ENCODE assay signal across 16 cellular contexts in genomic region chr16:31000671-31001382, GRCh38. TPM values are rescaled to one million over a fixed set of nuclear protein-coding genes. Genes with fewer than 3 reads are reported as not detected.
DNase-seq lines count a peak whose midpoint lies in the region; ATAC-seq, FAIRE-seq and TF ChIP-seq lines count a peak whose summit lies in the region.
"Had no signal": no experiment of that assay in that cellular context is flagged by ENCODE, and none has a peak within 500 bp of the region (broad histone marks: within the 10 kb centered on the region; RNA-seq: fewer than 3 reads in every experiment).

No MANE protein-coding gene starts in this region.

- no peak overlapping the region for H3K18ac ChIP-seq in mesendoderm (ENCODE audit: low read length)

- no peak overlapping the region for H4K8ac ChIP-seq in mesendoderm (ENCODE audit: low read depth, low read length)

- ATAC-seq in HepG2 (no peak), right lobe of liver (no peak), esophagus mucosa (peak; percentile 17)

- H3K4me2 ChIP-seq in HepG2 (ENCODE audit: low read depth, low read length): peak overlapping the region; percentile 4; the same call in 1 of the 2 replicates
- H3K4me2 ChIP-seq in mesendoderm (ENCODE audit: low read length): no peak overlapping the region
- H3K4me2 ChIP-seq: BLaER1 treated with 17β-estradiol and CSF1 and Interleukin-3, amounts not matched to agents 10 nM and 100 nM had no signal

- H4K20me1 ChIP-seq in HepG2 (ENCODE audit: insufficient read depth, low read length): no peaks in the 10 kb centered on the region

- no peak overlapping the region for H3K4ac ChIP-seq in mesendoderm (ENCODE audit: low read depth, low read length)

- H3K79me2 ChIP-seq in HepG2 (ENCODE audit: insufficient read depth, low read length): no peaks in the 10 kb centered on the region
- no peaks in the 10 kb centered on the region for H3K79me2 ChIP-seq in mesendoderm (ENCODE audit: control insufficient read depth, insufficient read depth, low read length)

- no peak for TF ChIP-seq CTCF in HepG2 (CRISPR knock-in tag; IDR thresholded peaks at IDR 0.05)
- no peak for TF ChIP-seq CTCF in right lobe of liver (IDR thresholded peaks at IDR 0.05)

- no TSS peak for BruUV-seq in HepG2 (replicated peaks; lab: Mats Ljungman, UMichigan)

- CTCF ChIA-PET in HepG2 (lab: Yijun Ruan, JAX; ENCODE audit: low intra/inter-chr PET ratio, low total read pairs): no interaction called here

- no peaks in the 10 kb centered on the region for H3K79me1 ChIP-seq in mesendoderm (ENCODE audit: low read length)

- no peak overlapping the region for H3K27ac ChIP-seq in HepG2 (ENCODE audit: extremely low read length, insufficient read depth, low read length)
- peak overlapping the region in 1 of 3 donors; percentile 99 for H3K27ac ChIP-seq in right lobe of liver
- H3K27ac ChIP-seq in skin epidermis: peak overlapping the region in 17 of 21 experiments; percentile 26 to 89 (median 74)
- no peak overlapping the region for H3K27ac ChIP-seq in mesendoderm (ENCODE audit: low read depth, low read length)
- H3K27ac ChIP-seq: BLaER1 treated with 17β-estradiol and CSF1 and Interleukin-3, amounts not matched to agents 10 nM and 100 nM had no signal

- peaks cover 87% of the 10 kb centered on the region for H3K4me1 ChIP-seq in HepG2 (ENCODE audit: insufficient read depth, low read length)
- peaks cover 0 to 47% (median 16%) of the 10 kb centered on the region in 4 donors for H3K4me1 ChIP-seq in right lobe of liver
- H3K4me1 ChIP-seq in mesendoderm (ENCODE audit: control insufficient read depth, low read depth, low read length): peaks cover 1% of the 10 kb centered on the region

- H3K27me3 ChIP-seq in HepG2 (ENCODE audit: control insufficient read depth in 1 of 2, insufficient read depth in 2 of 2, low read length in 2 of 2) (no peaks in the 10 kb centered on the region; a peak in 2 of 5 replicates), right lobe of liver (no peaks in the 10 kb centered on the region), mesendoderm (ENCODE audit: insufficient read depth, low read length, poor library complexity) (no peaks in the 10 kb centered on the region)
- H3K27me3 ChIP-seq: BLaER1 treated with 17β-estradiol and CSF1 and Interleukin-3, amounts not matched to agents 10 nM and 100 nM had no signal

- WGBS in HepG2 (ENCODE audit: low lambda C conversion rate): 77% methylated on average over 19 of the region's 19 CpGs
- 74% methylated on average over 12 of the region's 19 CpGs for WGBS in right lobe of liver (ENCODE audit: insufficient coverage, low coverage, low lambda C conversion rate, missing lambda C conversion rate)
- WGBS in mesendoderm (ENCODE audit: extremely low coverage, insufficient coverage, low lambda C conversion rate): no CpG with 5 or more reads among the region's 19 CpGs

- FAIRE-seq in HepG2 (lab: Jason Lieb, UNC): no peak
- FAIRE-seq: GM19239 had no signal

- no peak for DNase-seq in HepG2 (ENCODE audit: low spot score)
- DNase-seq in right lobe of liver: no peak
- DNase-seq in mesendoderm: no peak
- no peak for DNase-seq in SK-N-DZ (ENCODE audit: low spot score)
- DNase-seq in effector CD4-positive, alpha-beta T cell: no peak
- DNase-seq: 8988T; CD4-positive, CD25-positive, alpha-beta regulatory T cell; DMS53; GF-D8; GOT3; H9 had no signal

- H3K9me3 ChIP-seq in HepG2 (ENCODE audit: low read length) (no peaks in the 10 kb centered on the region), right lobe of liver (no peaks in the 10 kb centered on the region)
- H3K9me3 ChIP-seq: BLaER1 treated with 17β-estradiol and CSF1 and Interleukin-3, amounts not matched to agents 10 nM and 100 nM had no signal

- H3K56ac ChIP-seq in mesendoderm (ENCODE audit: low read length): no peak overlapping the region

- no peak overlapping the region for H4K5ac ChIP-seq in mesendoderm (ENCODE audit: low read length)

- TF ChIP-seq EP300 in HepG2 (IDR thresholded peaks at IDR 0.05; ENCODE audit: low read depth in 2 of 2, low read length in 2 of 2): no peak
- TF ChIP-seq EP300 in HepG2 (CRISPR knock-in tag; IDR thresholded peaks at IDR 0.05; ENCODE audit: borderline replicate concordance): no peak

- no peak overlapping the region for H2BK5ac ChIP-seq in mesendoderm (ENCODE audit: low read length)

- H2AK5ac ChIP-seq in mesendoderm (ENCODE audit: low read length): no peak overlapping the region

- H2AFZ ChIP-seq in HepG2 (ENCODE audit: low read length): no peak overlapping the region

- TF ChIP-seq RAD21 in HepG2 (CRISPR knock-in tag; IDR thresholded peaks at IDR 0.05): no peak

- H3K4me3 ChIP-seq in HepG2 (replicated peaks in 1 of 3; ENCODE audit: insufficient read depth in 1 of 3, low read depth in 2 of 3, low read length in 3 of 3) (no peak overlapping the region), right lobe of liver (no peak overlapping the region), skin epidermis (peak overlapping the region; percentile 1 to 39 (median 9)), mesendoderm (ENCODE audit: low read length) (no peak overlapping the region)
- H3K4me3 ChIP-seq: BLaER1 treated with 17β-estradiol and CSF1 and Interleukin-3, amounts not matched to agents 10 nM and 100 nM had no signal

- no peaks in the 10 kb centered on the region for H3K36me3 ChIP-seq in HepG2 (replicated peaks in 1 of 2; ENCODE audit: control insufficient read depth in 1 of 2, insufficient read depth in 2 of 2, low read length in 2 of 2)
- H3K36me3 ChIP-seq in right lobe of liver: no peaks in the 10 kb centered on the region
- no peaks in the 10 kb centered on the region for H3K36me3 ChIP-seq in mesendoderm (ENCODE audit: control insufficient read depth, insufficient read depth, low read length)
- H3K36me3 ChIP-seq: BLaER1 treated with 17β-estradiol and CSF1 and Interleukin-3, amounts not matched to agents 10 nM and 100 nM had no signal

- no peak overlapping the region for H2BK120ac ChIP-seq in mesendoderm (ENCODE audit: low read depth, low read length)

- no peak overlapping the region for H2BK15ac ChIP-seq in mesendoderm (replicated peaks; ENCODE audit: low read depth)

- TF ChIP-seq POLR2A in HepG2 (IDR thresholded peaks at IDR 0.05; ENCODE audit: insufficient read depth in 1 of 2, low read depth in 2 of 2, low read length in 2 of 2) (no peak), right lobe of liver (IDR thresholded peaks at IDR 0.05) (no peak)

- H3K9ac ChIP-seq in HepG2 (ENCODE audit: insufficient read depth, low read depth, low read length): no peak overlapping the region
- no peak overlapping the region for H3K9ac ChIP-seq in mesendoderm (ENCODE audit: low read length)
- H3K9ac ChIP-seq: BLaER1 treated with 17β-estradiol and CSF1 and Interleukin-3, amounts not matched to agents 10 nM and 100 nM had no signal

- intact Hi-C loops in HepG2 (cut with micrococcal nuclease; ENCODE audit: unreplicated experiment) (no loop called here), right lobe of liver (cut with DNase I) (no loop called here)

- POLR2A ChIA-PET in HepG2 (lab: Yijun Ruan, JAX): interaction anchor here (2.1 to 5.9 kb wide), 5 partner anchors 15 to 141 kb away, joined by 4 to 81 read pairs (median 14); partner anchors contain the start of genes HSD3B7 and STX4

- no peak overlapping the region for H3K23ac ChIP-seq in mesendoderm (ENCODE audit: low read length)

- in situ Hi-C loops in HepG2 (cut with HindIII; ENCODE audit: extremely low pct_ligation_motif_present, low pct_unique_long_range_greater_than_20kb): no loop called here

RNA-seq across cellular contexts. Expression of gene STX1B, which starts 9.6 kb away (rescaled TPM):
- total RNA-seq in HepG2 (2016; rRNA removed; fragmentation: Illumina TruSeq; extraction: Trizol): 1.7 and 3.0 TPM in 2 replicates
- total RNA-seq in HepG2 (2016; cell fraction: cytosol; rRNA removed; fragmentation: Illumina TruSeq; extraction: Trizol; ENCODE audit: low read depth): 3.7 and 5.0 TPM in 2 replicates
- 1.00 and 4.0 TPM in 2 replicates for total RNA-seq in HepG2 (2016; cell fraction: insoluble cytoplasmic fraction; rRNA removed; fragmentation: Illumina TruSeq; extraction: Trizol)
- total RNA-seq in HepG2 (2016; cell fraction: membrane; rRNA removed; fragmentation: Illumina TruSeq; extraction: Trizol): 3.5 TPM in 2 replicates
- total RNA-seq in HepG2 (2016; cell fraction: nucleus; rRNA removed; fragmentation: Illumina TruSeq; extraction: Trizol): 3.8 and 7.5 TPM in 2 replicates
- 1.3 and 2.1 TPM in 2 replicates for polyA plus RNA-seq in HepG2 (2011; rRNA removed)
- polyA plus RNA-seq in HepG2 (2011; cell fraction: cytosol; rRNA removed): 0.55 and 0.67 TPM in 2 replicates
- polyA plus RNA-seq in HepG2 (2011; cell fraction: nucleus; rRNA removed): 9.0 and 9.4 TPM in 2 replicates
- 1.1 and 1.5 TPM in 2 replicates for polyA plus RNA-seq in HepG2 (2012)
- polyA plus RNA-seq in HepG2 (2016; cell fraction: cytosol; fragmentation: Illumina TruSeq; extraction: Trizol; ENCODE audit: low read depth): 2.1 and 2.2 TPM in 2 replicates
- 0.69 and 0.76 TPM in 2 replicates for polyA plus RNA-seq in HepG2 (2016; cell fraction: insoluble cytoplasmic fraction; fragmentation: Illumina TruSeq; extraction: Trizol; ENCODE audit: low read depth)
- 1.4 and 1.9 TPM in 2 replicates for polyA plus RNA-seq in HepG2 (2016; cell fraction: membrane; fragmentation: Illumina TruSeq; extraction: Trizol; ENCODE audit: low read depth)
- polyA plus RNA-seq in HepG2 (2016; cell fraction: nucleus; fragmentation: Illumina TruSeq; extraction: Trizol; ENCODE audit: insufficient read depth, low read depth): 10.6 and 11.3 TPM in 2 replicates
- 2.6 and 7.4 TPM in 2 replicates for polyA minus RNA-seq in HepG2 (2011; rRNA and poly(A)+ RNA removed; ENCODE audit: low replicate concordance)
- 0.26 and 0.69 TPM in 2 replicates for polyA minus RNA-seq in HepG2 (2011; cell fraction: cytosol; rRNA and poly(A)+ RNA removed)
- 9.0 and 11.2 TPM in 2 replicates for polyA minus RNA-seq in HepG2 (2011; cell fraction: nucleus; rRNA and poly(A)+ RNA removed)
- total RNA-seq in right lobe of liver: 1 to 10 TPM in 4 of 6 experiments, under 1 TPM in 2; 0.61 to 4.5 (median 2.6) TPM
- total RNA-seq in esophagus mucosa: 0.80 TPM
- polyA plus RNA-seq in mesendoderm (2013, experiment 1 of 2): 4.5 TPM
- 4.0 TPM for polyA plus RNA-seq in mesendoderm (2013, experiment 2 of 2)
- 4.4 and 5.7 TPM in 2 replicates for polyA plus RNA-seq in SK-N-DZ (2014; cell fraction: cytosol; rRNA removed)
- polyA plus RNA-seq in SK-N-DZ (2014; cell fraction: nucleus; rRNA removed): 9.6 and 24.8 TPM in 2 replicates
- total RNA-seq: HT-29 had no signal
- polyA plus RNA-seq: CD4-positive, CD25-positive, alpha-beta regulatory T cell had no signal

RNA-seq across cellular contexts. Expression of gene HSD3B7, which starts 15.8 kb away (rescaled TPM):
- total RNA-seq in HepG2 (2016; rRNA removed; fragmentation: Illumina TruSeq; extraction: Trizol) (58.8 and 69.7 TPM in 2 replicates), right lobe of liver (100 to 1,000 TPM in 3 of 6 experiments, 10 to 100 TPM in 3; 54.6 to 219 (median 86.9) TPM), esophagus mucosa (14.5 TPM)
- total RNA-seq in HepG2 (2016; cell fraction: cytosol; rRNA removed; fragmentation: Illumina TruSeq; extraction: Trizol; ENCODE audit: low read depth): 12.1 and 14.2 TPM in 2 replicates
- 53.9 and 70.3 TPM in 2 replicates for total RNA-seq in HepG2 (2016; cell fraction: insoluble cytoplasmic fraction; rRNA removed; fragmentation: Illumina TruSeq; extraction: Trizol)
- total RNA-seq in HepG2 (2016; cell fraction: membrane; rRNA removed; fragmentation: Illumina TruSeq; extraction: Trizol): 26.6 and 27.7 TPM in 2 replicates
- 36.3 and 39.5 TPM in 2 replicates for total RNA-seq in HepG2 (2016; cell fraction: nucleus; rRNA removed; fragmentation: Illumina TruSeq; extraction: Trizol)
- 32.9 and 40.9 TPM in 2 replicates for polyA plus RNA-seq in HepG2 (2011; rRNA removed)
- polyA plus RNA-seq in HepG2 (2011; cell fraction: cytosol; rRNA removed): 29.8 and 45.1 TPM in 2 replicates
- polyA plus RNA-seq in HepG2 (2011; cell fraction: nucleus; rRNA removed): 63.4 and 68.4 TPM in 2 replicates
- 14.8 and 17.8 TPM in 2 replicates for polyA plus RNA-seq in HepG2 (2012)
- 10.6 and 11.9 TPM in 2 replicates for polyA plus RNA-seq in HepG2 (2016; cell fraction: cytosol; fragmentation: Illumina TruSeq; extraction: Trizol; ENCODE audit: low read depth)
- polyA plus RNA-seq in HepG2 (2016; cell fraction: insoluble cytoplasmic fraction; fragmentation: Illumina TruSeq; extraction: Trizol; ENCODE audit: low read depth): 43.4 and 50.5 TPM in 2 replicates
- 18.0 and 19.2 TPM in 2 replicates for polyA plus RNA-seq in HepG2 (2016; cell fraction: membrane; fragmentation: Illumina TruSeq; extraction: Trizol; ENCODE audit: low read depth)
- 69.7 and 71.0 TPM in 2 replicates for polyA plus RNA-seq in HepG2 (2016; cell fraction: nucleus; fragmentation: Illumina TruSeq; extraction: Trizol; ENCODE audit: insufficient read depth, low read depth)
- polyA minus RNA-seq in HepG2 (2011; rRNA and poly(A)+ RNA removed; ENCODE audit: low replicate concordance): 11.6 and 56.6 TPM in 2 replicates
- 19.8 and 20.1 TPM in 2 replicates for polyA minus RNA-seq in HepG2 (2011; cell fraction: cytosol; rRNA and poly(A)+ RNA removed)
- polyA minus RNA-seq in HepG2 (2011; cell fraction: nucleus; rRNA and poly(A)+ RNA removed): 5.0 and 5.8 TPM in 2 replicates
- 1.8 TPM for polyA plus RNA-seq in mesendoderm (2013, experiment 1 of 2)
- 1.9 TPM for polyA plus RNA-seq in mesendoderm (2013, experiment 2 of 2)
- polyA plus RNA-seq in SK-N-DZ (2014; cell fraction: cytosol; rRNA removed): 1.6 and 2.3 TPM in 2 replicates
- 8.9 and 12.2 TPM in 2 replicates for polyA plus RNA-seq in SK-N-DZ (2014; cell fraction: nucleus; rRNA removed)
- total RNA-seq: CD4-positive, CD25-positive, alpha-beta regulatory T cell had no signal

RNA-seq across cellular contexts. Expression of gene STX4, which starts 32.5 kb away (rescaled TPM):
- total RNA-seq in HepG2 (2016; rRNA removed; fragmentation: Illumina TruSeq; extraction: Trizol) (29.2 and 31.3 TPM in 2 replicates), right lobe of liver (10 to 100 TPM; 18.8 to 52.8 (median 23.6) TPM), esophagus mucosa (42.8 TPM)
- total RNA-seq in HepG2 (2016; cell fraction: cytosol; rRNA removed; fragmentation: Illumina TruSeq; extraction: Trizol; ENCODE audit: low read depth): 10.9 and 11.8 TPM in 2 replicates
- 28.3 and 29.6 TPM in 2 replicates for total RNA-seq in HepG2 (2016; cell fraction: insoluble cytoplasmic fraction; rRNA removed; fragmentation: Illumina TruSeq; extraction: Trizol)
- total RNA-seq in HepG2 (2016; cell fraction: membrane; rRNA removed; fragmentation: Illumina TruSeq; extraction: Trizol): 18.1 and 22.6 TPM in 2 replicates
- total RNA-seq in HepG2 (2016; cell fraction: nucleus; rRNA removed; fragmentation: Illumina TruSeq; extraction: Trizol): 23.9 and 30.7 TPM in 2 replicates
- polyA plus RNA-seq in HepG2 (2011; rRNA removed): 34.6 and 37.0 TPM in 2 replicates
- 23.2 and 23.7 TPM in 2 replicates for polyA plus RNA-seq in HepG2 (2011; cell fraction: cytosol; rRNA removed)
- polyA plus RNA-seq in HepG2 (2011; cell fraction: nucleus; rRNA removed): 109 and 115 TPM in 2 replicates
- 36.9 and 43.1 TPM in 2 replicates for polyA plus RNA-seq in HepG2 (2012)
- polyA plus RNA-seq in HepG2 (2016; cell fraction: cytosol; fragmentation: Illumina TruSeq; extraction: Trizol; ENCODE audit: low read depth): 14.1 and 15.4 TPM in 2 replicates
- polyA plus RNA-seq in HepG2 (2016; cell fraction: insoluble cytoplasmic fraction; fragmentation: Illumina TruSeq; extraction: Trizol; ENCODE audit: low read depth): 43.9 and 44.6 TPM in 2 replicates
- polyA plus RNA-seq in HepG2 (2016; cell fraction: membrane; fragmentation: Illumina TruSeq; extraction: Trizol; ENCODE audit: low read depth): 22.4 and 26.1 TPM in 2 replicates
- polyA plus RNA-seq in HepG2 (2016; cell fraction: nucleus; fragmentation: Illumina TruSeq; extraction: Trizol; ENCODE audit: insufficient read depth, low read depth): 94.3 and 107 TPM in 2 replicates
- polyA minus RNA-seq in HepG2 (2011; rRNA and poly(A)+ RNA removed; ENCODE audit: low replicate concordance): 23.8 and 35.4 TPM in 2 replicates
- 7.3 and 10.4 TPM in 2 replicates for polyA minus RNA-seq in HepG2 (2011; cell fraction: cytosol; rRNA and poly(A)+ RNA removed)
- polyA minus RNA-seq in HepG2 (2011; cell fraction: nucleus; rRNA and poly(A)+ RNA removed): 17.5 and 20.7 TPM in 2 replicates
- polyA plus RNA-seq in mesendoderm (2013, experiment 1 of 2): 47.1 TPM
- polyA plus RNA-seq in mesendoderm (2013, experiment 2 of 2): 48.1 TPM
- polyA plus RNA-seq in SK-N-DZ (2014; cell fraction: cytosol; rRNA removed): 5.1 and 7.1 TPM in 2 replicates
- 16.9 and 18.5 TPM in 2 replicates for polyA plus RNA-seq in SK-N-DZ (2014; cell fraction: nucleus; rRNA removed)

RNA-seq across cellular contexts. Expression of gene SETD1A, which starts 43.3 kb away (rescaled TPM):
- total RNA-seq in HepG2 (2016; rRNA removed; fragmentation: Illumina TruSeq; extraction: Trizol) (3.6 and 5.6 TPM in 2 replicates), right lobe of liver (1 to 10 TPM; 3.7 to 7.4 (median 6.9) TPM), esophagus mucosa (8.2 TPM)
- total RNA-seq in HepG2 (2016; cell fraction: cytosol; rRNA removed; fragmentation: Illumina TruSeq; extraction: Trizol; ENCODE audit: low read depth): 7.1 and 10.5 TPM in 2 replicates
- total RNA-seq in HepG2 (2016; cell fraction: insoluble cytoplasmic fraction; rRNA removed; fragmentation: Illumina TruSeq; extraction: Trizol): 3.1 and 5.4 TPM in 2 replicates
- 4.3 and 6.1 TPM in 2 replicates for total RNA-seq in HepG2 (2016; cell fraction: membrane; rRNA removed; fragmentation: Illumina TruSeq; extraction: Trizol)
- total RNA-seq in HepG2 (2016; cell fraction: nucleus; rRNA removed; fragmentation: Illumina TruSeq; extraction: Trizol): 6.3 and 8.6 TPM in 2 replicates
- 3.2 and 3.8 TPM in 2 replicates for polyA plus RNA-seq in HepG2 (2011; rRNA removed)
- polyA plus RNA-seq in HepG2 (2011; cell fraction: cytosol; rRNA removed): 1.6 and 2.0 TPM in 2 replicates
- polyA plus RNA-seq in HepG2 (2011; cell fraction: nucleus; rRNA removed): 23.9 and 35.1 TPM in 2 replicates
- 15.4 and 28.2 TPM in 2 replicates for polyA plus RNA-seq in HepG2 (2012)
- polyA plus RNA-seq in HepG2 (2016; cell fraction: cytosol; fragmentation: Illumina TruSeq; extraction: Trizol; ENCODE audit: low read depth): 0.57 and 1.4 TPM in 2 replicates
- polyA plus RNA-seq in HepG2 (2016; cell fraction: insoluble cytoplasmic fraction; fragmentation: Illumina TruSeq; extraction: Trizol; ENCODE audit: low read depth): 10.9 and 15.4 TPM in 2 replicates
- 2.9 and 3.9 TPM in 2 replicates for polyA plus RNA-seq in HepG2 (2016; cell fraction: membrane; fragmentation: Illumina TruSeq; extraction: Trizol; ENCODE audit: low read depth)
- polyA plus RNA-seq in HepG2 (2016; cell fraction: nucleus; fragmentation: Illumina TruSeq; extraction: Trizol; ENCODE audit: insufficient read depth, low read depth): 43.7 and 55.5 TPM in 2 replicates
- 5.5 and 8.7 TPM in 2 replicates for polyA minus RNA-seq in HepG2 (2011; rRNA and poly(A)+ RNA removed; ENCODE audit: low replicate concordance)
- polyA minus RNA-seq in HepG2 (2011; cell fraction: cytosol; rRNA and poly(A)+ RNA removed): 2.8 and 3.1 TPM in 2 replicates
- polyA minus RNA-seq in HepG2 (2011; cell fraction: nucleus; rRNA and poly(A)+ RNA removed): 7.0 and 11.2 TPM in 2 replicates
- polyA plus RNA-seq in mesendoderm (2013, experiment 1 of 2): 27.7 TPM
- polyA plus RNA-seq in mesendoderm (2013, experiment 2 of 2): 25.3 TPM
- polyA plus RNA-seq in SK-N-DZ (2014; cell fraction: cytosol; rRNA removed): 4.9 and 5.6 TPM in 2 replicates
- polyA plus RNA-seq in SK-N-DZ (2014; cell fraction: nucleus; rRNA removed): 6.9 and 10.6 TPM in 2 replicates

RNA-seq across cellular contexts. Expression of gene ORAI3, which starts 52.0 kb away (rescaled TPM):
- total RNA-seq in HepG2 (2016; rRNA removed; fragmentation: Illumina TruSeq; extraction: Trizol) (6.3 and 11.4 TPM in 2 replicates), right lobe of liver (10 to 100 TPM; 27.7 to 56.6 (median 31.6) TPM), esophagus mucosa (9.8 TPM)
- total RNA-seq in HepG2 (2016; cell fraction: cytosol; rRNA removed; fragmentation: Illumina TruSeq; extraction: Trizol; ENCODE audit: low read depth): 3.1 and 3.3 TPM in 2 replicates
- 6.8 and 11.0 TPM in 2 replicates for total RNA-seq in HepG2 (2016; cell fraction: insoluble cytoplasmic fraction; rRNA removed; fragmentation: Illumina TruSeq; extraction: Trizol)
- total RNA-seq in HepG2 (2016; cell fraction: membrane; rRNA removed; fragmentation: Illumina TruSeq; extraction: Trizol): 6.6 and 6.9 TPM in 2 replicates
- total RNA-seq in HepG2 (2016; cell fraction: nucleus; rRNA removed; fragmentation: Illumina TruSeq; extraction: Trizol): 9.5 and 9.8 TPM in 2 replicates
- 32.0 and 41.3 TPM in 2 replicates for polyA plus RNA-seq in HepG2 (2011; rRNA removed)
- 40.6 and 43.1 TPM in 2 replicates for polyA plus RNA-seq in HepG2 (2011; cell fraction: cytosol; rRNA removed)
- polyA plus RNA-seq in HepG2 (2011; cell fraction: nucleus; rRNA removed): 24.2 and 26.2 TPM in 2 replicates
- 8.4 and 8.8 TPM in 2 replicates for polyA plus RNA-seq in HepG2 (2012)
- 2.0 and 3.1 TPM in 2 replicates for polyA plus RNA-seq in HepG2 (2016; cell fraction: cytosol; fragmentation: Illumina TruSeq; extraction: Trizol; ENCODE audit: low read depth)
- 6.2 and 7.6 TPM in 2 replicates for polyA plus RNA-seq in HepG2 (2016; cell fraction: insoluble cytoplasmic fraction; fragmentation: Illumina TruSeq; extraction: Trizol; ENCODE audit: low read depth)
- 4.8 and 5.1 TPM in 2 replicates for polyA plus RNA-seq in HepG2 (2016; cell fraction: membrane; fragmentation: Illumina TruSeq; extraction: Trizol; ENCODE audit: low read depth)
- polyA plus RNA-seq in HepG2 (2016; cell fraction: nucleus; fragmentation: Illumina TruSeq; extraction: Trizol; ENCODE audit: insufficient read depth, low read depth): 14.8 and 15.7 TPM in 2 replicates
- 9.3 and 112 TPM in 2 replicates for polyA minus RNA-seq in HepG2 (2011; rRNA and poly(A)+ RNA removed; ENCODE audit: low replicate concordance)
- 19.9 and 21.3 TPM in 2 replicates for polyA minus RNA-seq in HepG2 (2011; cell fraction: cytosol; rRNA and poly(A)+ RNA removed)
- 9.7 and 16.2 TPM in 2 replicates for polyA minus RNA-seq in HepG2 (2011; cell fraction: nucleus; rRNA and poly(A)+ RNA removed)
- 3.6 TPM for polyA plus RNA-seq in mesendoderm (2013, experiment 1 of 2)
- 3.5 TPM for polyA plus RNA-seq in mesendoderm (2013, experiment 2 of 2)
- polyA plus RNA-seq in SK-N-DZ (2014; cell fraction: cytosol; rRNA removed): 5.0 and 6.2 TPM in 2 replicates
- polyA plus RNA-seq in SK-N-DZ (2014; cell fraction: nucleus; rRNA removed): 1.1 and 7.3 TPM in 2 replicates

Comparison
In these comparisons a context has a peak if more than half of its experiments do, and no peak if none do; other contexts are left out.
1. H3K27ac ChIP-seq: peak in skin epidermis (17 of 21); none in HepG2 (single experiment) and mesendoderm (single experiment).
2. H3K4me3 ChIP-seq: peak in skin epidermis (7 of 7); none in HepG2 (0 of 3), right lobe of liver (0 of 3) and mesendoderm (single experiment).